Comparison of ENCODE assay signal across 8 cellular contexts in genomic region chr7:148527717-148528168, GRCh38.
DNase-seq lines count a peak whose midpoint lies in the region; ATAC-seq and TF ChIP-seq lines count a peak whose summit lies in the region.

No MANE protein-coding gene starts in this region.

- no peak overlapping the region for H3K27ac ChIP-seq in epithelial cell of prostate

- CTCF ChIA-PET in activated CD4-positive, alpha-beta memory T cell treated with anti-CD3 and anti-CD28 coated beads, Interleukin-2, amount 10 ng/mL, durations not matched to agents 7 days and 5 days (lab: Charles Lee) = interaction anchor here (0.6 to 0.9 kb wide), 3 partner anchors 21 to 173 kb away, joined by 3 read pairs; no protein-coding TSS in a partner anchor

- ATAC-seq in GM19328 (IDR thresholded peaks at IDR 0.05; ENCODE audit: unreplicated experiment) (peak; percentile 90), HG03354 (IDR thresholded peaks at IDR 0.05; ENCODE audit: poor library complexity, severe bottlenecking, unreplicated experiment) (peak; percentile 100)

- H3K9me3 Mint-ChIP-seq in activated CD4-positive, alpha-beta memory T cell treated with anti-CD3 and anti-CD28 coated beads, Interleukin-2, amount 10 ng/mL, durations not matched to agents 7 days and 5 days = no peaks in the 10 kb centered on the region
- peaks cover 4% of the 10 kb centered on the region for H3K9me3 Mint-ChIP-seq in neural crest cell

- POLR2A ChIA-PET in activated CD4-positive, alpha-beta memory T cell treated with anti-CD3 and anti-CD28 coated beads, Interleukin-2, amount 10 ng/mL, durations not matched to agents 7 days and 5 days (lab: Charles Lee) = no interaction called here

- no peak overlapping the region for H3K27ac Mint-ChIP-seq in activated CD4-positive, alpha-beta memory T cell treated with anti-CD3 and anti-CD28 coated beads, Interleukin-2, amount 10 ng/mL, durations not matched to agents 7 days and 5 days
- no peak overlapping the region for H3K27ac Mint-ChIP-seq in neural crest cell (ENCODE audit: unreplicated experiment)

- peak; percentile 65 for TF ChIP-seq CTCF in neural crest cell (conservative IDR thresholded peaks at IDR 0.05)

- H3K4me1 Mint-ChIP-seq in activated CD4-positive, alpha-beta memory T cell treated with anti-CD3 and anti-CD28 coated beads, Interleukin-2, amount 10 ng/mL, durations not matched to agents 7 days and 5 days = peaks cover 4% of the 10 kb centered on the region
- H3K4me1 Mint-ChIP-seq in neural crest cell = peaks cover 14% of the 10 kb centered on the region

- no peaks in the 10 kb centered on the region for H3K36me3 Mint-ChIP-seq in activated CD4-positive, alpha-beta memory T cell treated with anti-CD3 and anti-CD28 coated beads, Interleukin-2, amount 10 ng/mL, durations not matched to agents 7 days and 5 days (ENCODE audit: low read depth)
- H3K36me3 Mint-ChIP-seq in neural crest cell (ENCODE audit: low read depth) = no peaks in the 10 kb centered on the region

- no peak overlapping the region for H3K4me3 Mint-ChIP-seq in activated CD4-positive, alpha-beta memory T cell treated with anti-CD3 and anti-CD28 coated beads, Interleukin-2, amount 10 ng/mL, durations not matched to agents 7 days and 5 days
- H3K4me3 Mint-ChIP-seq in neural crest cell = no peak overlapping the region

- peak; percentile 97 for DNase-seq in COLO829 (ENCODE audit: low spot score)
- DNase-seq in NCI-H526 (lab: John Stamatoyannopoulos, UW) = peak; percentile 93 to 96
- DNase-seq in activated CD4-positive, alpha-beta memory T cell treated with anti-CD3 and anti-CD28 coated beads, Interleukin-2, amount 10 ng/mL, durations not matched to agents 7 days and 5 days = peak; percentile 88
- peak; percentile 82 for DNase-seq in epithelial cell of prostate (ENCODE audit: low read depth, low spot score)
- DNase-seq in neural crest cell (ENCODE audit: low read depth, low spot score) = peak; percentile 70
- DNase-seq in superior temporal gyrus (ENCODE audit: extremely low spot score) = peak; percentile 40

- H3K27me3 Mint-ChIP-seq in activated CD4-positive, alpha-beta memory T cell treated with anti-CD3 and anti-CD28 coated beads, Interleukin-2, amount 10 ng/mL, durations not matched to agents 7 days and 5 days = peaks cover 46% of the 10 kb centered on the region
- H3K27me3 Mint-ChIP-seq in neural crest cell (ENCODE audit: low read depth) = no peaks in the 10 kb centered on the region

Comparison
In these comparisons a context has a peak if more than half of its experiments do, and no peak if none do; other contexts are left out.
1. DNase-seq: peak in every context shown above with its lines; median percentile 97 in COLO829; 94 in NCI-H526; 88 in activated CD4-positive, alpha-beta memory T cell treated with anti-CD3 and anti-CD28 coated beads, Interleukin-2, amount 10 ng/mL, durations not matched to agents 7 days and 5 days; 82 in epithelial cell of prostate; 70 in neural crest cell; 40 in superior temporal gyrus.